Comparison of ENCODE assay signal across 8 cellular contexts in the genomic region with DNA sequence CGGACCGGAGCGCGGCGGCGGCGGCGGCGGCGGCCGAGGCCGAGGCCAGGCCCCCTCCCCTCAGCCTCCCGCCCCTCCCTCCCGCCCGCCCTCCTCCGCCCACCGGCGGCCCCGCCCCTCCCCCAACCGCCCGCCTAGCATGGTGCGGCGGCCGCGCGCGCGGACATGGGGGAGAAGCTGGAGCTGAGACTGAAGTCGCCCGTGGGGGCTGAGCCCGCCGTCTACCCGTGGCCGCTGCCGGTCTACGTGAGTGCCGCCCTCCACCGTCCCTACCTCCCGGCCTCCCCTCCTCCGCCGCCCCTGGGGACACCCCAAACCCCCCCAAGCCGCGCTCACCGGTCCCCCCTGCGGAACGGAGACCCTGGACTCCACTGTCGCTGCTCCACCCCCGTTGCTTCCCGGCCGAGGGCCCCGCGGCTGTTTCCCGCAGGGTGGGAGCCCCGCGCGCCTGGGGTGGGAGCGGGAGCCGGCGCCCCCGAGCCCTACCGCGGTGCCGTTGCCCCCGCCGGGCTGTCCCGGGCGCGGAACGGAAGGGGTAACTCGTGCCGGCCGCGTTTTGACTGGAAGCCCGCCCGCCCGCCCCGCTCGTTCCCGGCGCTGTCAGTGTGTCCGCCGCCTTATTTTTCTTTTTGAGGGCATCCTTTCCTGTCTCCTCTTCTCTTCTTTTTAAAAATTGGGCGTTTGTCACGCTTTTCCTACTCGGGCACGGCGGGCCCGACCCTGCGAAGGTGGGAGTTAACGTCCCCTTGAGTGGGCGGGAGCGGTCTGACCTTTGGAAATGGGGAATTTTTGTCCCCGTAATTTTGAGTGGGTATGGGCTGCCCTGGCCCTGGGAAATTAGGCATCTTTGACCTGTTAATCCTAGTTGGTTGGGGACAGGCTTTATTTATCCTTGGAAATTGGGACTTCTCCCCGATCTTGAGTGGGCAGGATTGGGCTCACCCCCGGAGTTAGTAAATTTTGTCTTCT. TPM values are rescaled to one million over a fixed set of nuclear protein-coding genes. Genes with fewer than 3 reads are reported as not detected.
A peak's percentile ranks its signal among the peaks of the same experiment; 100 is the strongest.
DNase-seq lines count a peak whose midpoint lies in the region; ATAC-seq, FAIRE-seq and TF ChIP-seq lines count a peak whose summit lies in the region.

No MANE protein-coding gene starts in this region.

- peak overlapping the region; percentile 97 for H3K4me3 Mint-ChIP-seq in stimulated activated memory B cell treated with anti-CD40 and anti-IgM and Interleukin-4, amounts not matched to agents 10 μg/mL and 1 μg/mL and 100 μg/mL, for 72 hours

- no peaks in the 10 kb centered on the region for H3K9me3 Mint-ChIP-seq in stimulated activated memory B cell treated with anti-CD40 and anti-IgM and Interleukin-4, amounts not matched to agents 10 μg/mL and 1 μg/mL and 100 μg/mL, for 72 hours

- DNase-seq in A673 (ENCODE audit: low spot score) (peak; percentile 51), NCI-H69 (lab: John Stamatoyannopoulos, UW) (peak; percentile 64), GM12878 (ENCODE audit: low read depth, low spot score) (no peak), kidney epithelial cell (ENCODE audit: low read depth) (no peak), OCI-M2 (lab: John Stamatoyannopoulos, UW; ENCODE audit: unreplicated experiment) (no peak)
- no peak for DNase-seq in effector CD4-positive, alpha-beta T cell

- H3K4me1 ChIP-seq in A673 (ENCODE audit: insufficient read depth, low read length, poor library complexity, severe bottlenecking) (peaks cover 14% of the 10 kb centered on the region), GM12878 (ENCODE audit: control insufficient read depth, insufficient read depth, low read length) (peaks cover 26% of the 10 kb centered on the region)

- no TSS peak for BruUV-seq in A673 (replicated peaks; lab: Mats Ljungman, UMichigan)
- BruUV-seq in GM12878 (replicated peaks; lab: Mats Ljungman, UMichigan): no TSS peak

- peak overlapping the region; percentile 89 for H3K27ac Mint-ChIP-seq in stimulated activated memory B cell treated with anti-CD40 and anti-IgM and Interleukin-4, amounts not matched to agents 10 μg/mL and 1 μg/mL and 100 μg/mL, for 72 hours

- H3K9me3 ChIP-seq in A673 (ENCODE audit: low read depth, low read length, poor library complexity, severe bottlenecking) (no peaks in the 10 kb centered on the region), GM12878 (replicated peaks; ENCODE audit: control insufficient read depth, insufficient read depth, low read length) (no peaks in the 10 kb centered on the region)

- TF ChIP-seq POLR2A in GM12878 (IDR thresholded peaks at IDR 0.05; ENCODE audit: low read depth, low read length): peak; percentile 80

- peak overlapping the region; percentile 36; the same call in 1 of the 2 replicates for H3K4me2 ChIP-seq in GM12878 (ENCODE audit: control insufficient read depth, insufficient read depth)

- H3K36me3 Mint-ChIP-seq in stimulated activated memory B cell treated with anti-CD40 and anti-IgM and Interleukin-4, amounts not matched to agents 10 μg/mL and 1 μg/mL and 100 μg/mL, for 72 hours: no peaks in the 10 kb centered on the region

- TF ChIP-seq CTCF in A673 (conservative IDR thresholded peaks at IDR 0.05; ENCODE audit: low read depth, low read length): no peak
- no peak for TF ChIP-seq CTCF in GM12878 (IDR thresholded peaks at IDR 0.05 in 2 of 3, conservative IDR thresholded peaks at IDR 0.05 in 1 of 3; ENCODE audit: control insufficient read depth in 2 of 3, extremely low read depth in 1 of 3, insufficient read depth in 1 of 3, low read depth in 3 of 3, low read length in 3 of 3)
- no peak for TF ChIP-seq CTCF in kidney epithelial cell (IDR thresholded peaks at IDR 0.05; ENCODE audit: insufficient read depth, low read length, poor library complexity, severe bottlenecking)

- no peaks in the 10 kb centered on the region for H3K27me3 ChIP-seq in A673 (replicated peaks; ENCODE audit: insufficient read depth, low read depth, low read length, poor library complexity)
- no peaks in the 10 kb centered on the region for H3K27me3 ChIP-seq in GM12878 (replicated peaks in 1 of 2; ENCODE audit: control insufficient read depth in 2 of 2, insufficient read depth in 2 of 2, low read length in 1 of 2)
- H3K27me3 ChIP-seq in kidney epithelial cell (ENCODE audit: control insufficient read depth, insufficient read depth, low read length): no peaks in the 10 kb centered on the region

- H3K27ac ChIP-seq in A673 (ENCODE audit: low read depth, low read length, poor library complexity, severe bottlenecking) (peak overlapping the region; percentile 86), GM12878 (ENCODE audit: control insufficient read depth, insufficient read depth) (peak overlapping the region; percentile 79)

- no peaks in the 10 kb centered on the region for H4K20me1 ChIP-seq in GM12878 (ENCODE audit: control insufficient read depth, insufficient read depth)

- SMC1A ChIA-PET in GM12878 (lab: Charles Lee; ENCODE audit: uncharacterized antibody, unreplicated experiment): interaction anchor here (0.9 kb wide), 1 partner anchor 35 kb away, joined by 3 read pairs; no protein-coding TSS in a partner anchor

- peaks cover 57% of the 10 kb centered on the region for H3K79me2 ChIP-seq in GM12878 (ENCODE audit: control insufficient read depth, insufficient read depth, low read length)

- no peak for TF ChIP-seq RAD21 in GM12878 (IDR thresholded peaks at IDR 0.05; ENCODE audit: insufficient read depth, low read depth, low read length)

- POLR2A ChIA-PET in A673 (lab: Charles Lee; ENCODE audit: low non-redundant PET): interaction anchor here (0.5 to 0.7 kb wide), 3 partner anchors 12 to 214 kb away, joined by 3 to 12 read pairs (median 8); no protein-coding TSS in a partner anchor
- POLR2A ChIA-PET in GM12878 (lab: Charles Lee): interaction anchor here (0.6 to 0.9 kb wide), 3 partner anchors 15 to 75 kb away, joined by 3 to 6 read pairs (median 3); no protein-coding TSS in a partner anchor

- FAIRE-seq in GM12878 (lab: Jason Lieb, UNC): no peak

- RAD21 ChIA-PET in GM12878 (lab: Charles Lee; ENCODE audit: unreplicated experiment): interaction anchor here (1.2 kb wide), 1 partner anchor 8 kb away, joined by 5 read pairs; no protein-coding TSS in a partner anchor

- H2AFZ ChIP-seq in GM12878 (ENCODE audit: control insufficient read depth, low read depth, low read length): 0 out of 2 replicates have a peak overlapping the region, but pooled peaks have one; percentile 23

- no peaks in the 10 kb centered on the region for H3K27me3 Mint-ChIP-seq in stimulated activated memory B cell treated with anti-CD40 and anti-IgM and Interleukin-4, amounts not matched to agents 10 μg/mL and 1 μg/mL and 100 μg/mL, for 72 hours

- H3K4me3 ChIP-seq in A673 (ENCODE audit: low read depth, low read length, poor library complexity, severe bottlenecking) (peak overlapping the region; percentile 91), GM12878 (peak overlapping the region; percentile 92), kidney epithelial cell (ENCODE audit: low read depth, low read length) (peak overlapping the region; percentile 99)

- intact Hi-C loops in A673 (cut with micrococcal nuclease; ENCODE audit: unreplicated experiment) (no loop called here), GM12878 (cut with micrococcal nuclease; ENCODE audit: unreplicated experiment) (loop anchor here (10.0 kb wide), 1 partner anchor 460 kb away; no protein-coding TSS in a partner anchor)

- in situ Hi-C loops in GM12878 (cut with MboI): no loop called here

- ATAC-seq in GM21367 (IDR thresholded peaks at IDR 0.05; ENCODE audit: unreplicated experiment) (peak; percentile 13), GM12878 (0 out of 3 replicates have a peak, but pooled peaks have one; percentile 0)
- peak; percentile 55 for ATAC-seq in stimulated activated memory B cell treated with anti-CD40 and anti-IgM and Interleukin-4, amounts not matched to agents 10 μg/mL and 1 μg/mL and 100 μg/mL, for 72 hours

- under 1% methylated on average over 40 of the region's 95 CpGs for WGBS in GM12878 (ENCODE audit: insufficient coverage, insufficient replicate concordance, low lambda C conversion rate, missing lambda C conversion rate)

- no peak for TF ChIP-seq EP300 in GM12878 (IDR thresholded peaks at IDR 0.05; ENCODE audit: borderline replicate concordance in 1 of 2, control insufficient read depth in 1 of 2, low read depth in 2 of 2, low read length in 2 of 2)

- peak overlapping the region; percentile 89 for H3K9ac ChIP-seq in GM12878 (ENCODE audit: control insufficient read depth, insufficient read depth, low read length)

- peaks cover 51% of the 10 kb centered on the region for H3K4me1 Mint-ChIP-seq in stimulated activated memory B cell treated with anti-CD40 and anti-IgM and Interleukin-4, amounts not matched to agents 10 μg/mL and 1 μg/mL and 100 μg/mL, for 72 hours

- H3K36me3 ChIP-seq in A673 (ENCODE audit: insufficient read depth, low read length, poor library complexity, severe bottlenecking) (no peaks in the 10 kb centered on the region), GM12878 (ENCODE audit: control insufficient read depth in 2 of 2, insufficient read depth in 2 of 2, low read length in 1 of 2) (no peaks in the 10 kb centered on the region), kidney epithelial cell (ENCODE audit: control insufficient read depth, insufficient read depth, low read length) (no peaks in the 10 kb centered on the region)

- CTCF ChIA-PET in A673 (lab: Charles Lee) (no interaction called here), GM12878 (lab: Yijun Ruan, JAX) (no interaction called here)

RNA-seq across cellular contexts. Expression of a gene that starts 0.6 kb away (rescaled TPM):
- 71.2 and 78.8 TPM in 2 replicates for total RNA-seq in A673 (2021)
- 105 and 107 TPM in 2 replicates for total RNA-seq in GM12878 (2013; cell fraction: nucleolus; rRNA removed)
- total RNA-seq in GM12878 (2014; rRNA removed): 9.2 and 9.5 TPM in 2 replicates
- 5.4 and 7.0 TPM in 2 replicates for total RNA-seq in GM12878 (2014; rRNA removed; fragmentation: Illumina TruSeq; extraction: Trizol)
- 54.7 and 59.5 TPM in 2 replicates for total RNA-seq in GM12878 (2021)
- 4.5 TPM for polyA plus RNA-seq in GM12878 (2011; ENCODE audit: low read depth)
- 7.1 and 11.4 TPM in 2 replicates for polyA plus RNA-seq in GM12878 (2011; rRNA removed)
- 15.1 and 16.5 TPM in 2 replicates for polyA plus RNA-seq in GM12878 (2011; cell fraction: cytosol; rRNA removed)
- polyA plus RNA-seq in GM12878 (2011; cell fraction: nucleus; rRNA removed): 106 and 193 TPM in 2 replicates
- 17.8 and 23.1 TPM in 2 replicates for polyA plus RNA-seq in GM12878 (2012)
- polyA plus RNA-seq in GM12878 (2014; fragmentation: Illumina TruSeq; extraction: Trizol): 2.9 and 9.6 TPM in 2 replicates
- under 1 TPM; 0.18 to 0.26 TPM for polyA plus RNA-seq in GM12878 (2014; fragmentation: Nextera tagmentation; extraction: Ambion mirVana)
- polyA plus RNA-seq in GM12878 (2014; rRNA removed): 22.2 and 29.1 TPM in 2 replicates
- 10 to 100 TPM; 10.1 to 12.9 TPM for polyA plus RNA-seq in GM12878 (2016; fragmentation: Nextera tagmentation; extraction: Ambion mirVana)
- polyA minus RNA-seq in GM12878 (2011; rRNA and poly(A)+ RNA removed): 21.3 and 24.5 TPM in 2 replicates
- 19.2 and 22.3 TPM in 2 replicates for polyA minus RNA-seq in GM12878 (2011; cell fraction: cytosol; rRNA and poly(A)+ RNA removed)
- polyA minus RNA-seq in GM12878 (2011; cell fraction: nucleus; rRNA and poly(A)+ RNA removed): 26.8 and 37.7 TPM in 2 replicates
- 12.0 and 15.7 TPM in 2 replicates for total RNA-seq in kidney epithelial cell

RNA-seq across cellular contexts. Expression of a gene that starts 12.9 kb away (rescaled TPM):
- 148 and 154 TPM in 2 replicates for total RNA-seq in A673 (2021)
- 141 and 170 TPM in 2 replicates for total RNA-seq in GM12878 (2013; cell fraction: nucleolus; rRNA removed)
- 71.8 and 74.1 TPM in 2 replicates for total RNA-seq in GM12878 (2014; rRNA removed)
- total RNA-seq in GM12878 (2014; rRNA removed; fragmentation: Illumina TruSeq; extraction: Trizol): 25.6 and 26.7 TPM in 2 replicates
- total RNA-seq in GM12878 (2021): 98.4 and 108 TPM in 2 replicates
- polyA plus RNA-seq in GM12878 (2011; ENCODE audit: low read depth): 50.7 TPM
- 21.1 and 58.0 TPM in 2 replicates for polyA plus RNA-seq in GM12878 (2011; rRNA removed)
- polyA plus RNA-seq in GM12878 (2011; cell fraction: cytosol; rRNA removed): 88.7 and 101 TPM in 2 replicates
- polyA plus RNA-seq in GM12878 (2011; cell fraction: nucleus; rRNA removed): 363 and 377 TPM in 2 replicates
- polyA plus RNA-seq in GM12878 (2012): 74.6 and 86.8 TPM in 2 replicates
- 42.5 and 68.7 TPM in 2 replicates for polyA plus RNA-seq in GM12878 (2014; fragmentation: Illumina TruSeq; extraction: Trizol)
- polyA plus RNA-seq in GM12878 (2014; fragmentation: Nextera tagmentation; extraction: Ambion mirVana): 1 to 10 TPM; 1.5 to 3.0 TPM
- polyA plus RNA-seq in GM12878 (2014; rRNA removed): 67.6 and 77.8 TPM in 2 replicates
- 10 to 100 TPM; 19.4 to 60.2 TPM for polyA plus RNA-seq in GM12878 (2016; fragmentation: Nextera tagmentation; extraction: Ambion mirVana)
- polyA minus RNA-seq in GM12878 (2011; rRNA and poly(A)+ RNA removed): 83.2 and 90.6 TPM in 2 replicates
- 49.0 and 54.4 TPM in 2 replicates for polyA minus RNA-seq in GM12878 (2011; cell fraction: cytosol; rRNA and poly(A)+ RNA removed)
- 64.4 and 69.8 TPM in 2 replicates for polyA minus RNA-seq in GM12878 (2011; cell fraction: nucleus; rRNA and poly(A)+ RNA removed)
- total RNA-seq in kidney epithelial cell: 178 and 194 TPM in 2 replicates

Comparison
In these comparisons a context has a peak if more than half of its experiments do, and no peak if none do; other contexts are left out.
1. DNase-seq: peak in A673 (single experiment) and NCI-H69 (single experiment); none in GM12878 (single experiment), kidney epithelial cell (single experiment), OCI-M2 (single experiment) and effector CD4-positive, alpha-beta T cell (single experiment).
2. ATAC-seq: peak in every context shown above with its lines; median percentile 55 in stimulated activated memory B cell treated with anti-CD40 and anti-IgM and Interleukin-4, amounts not matched to agents 10 μg/mL and 1 μg/mL and 100 μg/mL, for 72 hours; 13 in GM21367; 0 in GM12878.
3. Peak in every context shown above with its lines, with median percentiles within 50 percentile points of each other: H3K4me3 ChIP-seq.